In genomic region chr3:144760831-144761230, GRCh38 we compare ENCODE assay signal across 24 cellular contexts.
A peak's percentile ranks its signal among the peaks of the same experiment; 100 is the strongest.
DNase-seq lines count a peak whose midpoint lies in the region; ATAC-seq and TF ChIP-seq lines count a peak whose summit lies in the region.
"Had no signal": no experiment of that assay in that cellular context is flagged by ENCODE, and none has a peak within 500 bp of the region (broad histone marks: within the 10 kb centered on the region; RNA-seq: fewer than 3 reads in every experiment).

No MANE protein-coding gene starts in this region.

- H2AFZ ChIP-seq in neural progenitor cell (replicated peaks): peak overlapping the region; percentile 0
- H2AFZ ChIP-seq: GM23338 had no signal

- H3K27me3 ChIP-seq in neural progenitor cell: no peaks in the 10 kb centered on the region
- H3K27me3 ChIP-seq: gastroesophageal sphincter, transverse colon had no signal

- no peaks in the 10 kb centered on the region for H3K9me3 Mint-ChIP-seq in neural progenitor cell
- H3K9me3 Mint-ChIP-seq: activated CD8-positive, alpha-beta T cell treated with anti-CD3 and anti-CD28 coated beads for 36 hours; activated naive CD4-positive, alpha-beta T cell treated with anti-CD3 and anti-CD28 coated beads, Interleukin-2, amount 50 U/mL, for 24 hours had no signal

- H3K27ac ChIP-seq in neural progenitor cell: no peak overlapping the region
- H3K27ac ChIP-seq: epithelial cell of prostate, gastroesophageal sphincter, transverse colon had no signal

- H3K4me3 Mint-ChIP-seq in neural progenitor cell: no peak overlapping the region
- H3K4me3 Mint-ChIP-seq: activated B cell treated with CpG ODN at 0.5 μM for 24 hours; activated CD8-positive, alpha-beta T cell treated with anti-CD3 and anti-CD28 coated beads for 36 hours; activated naive CD4-positive, alpha-beta T cell treated with anti-CD3 and anti-CD28 coated beads, Interleukin-2, amount 50 U/mL, for 24 hours; GM23338; IgD-negative memory B cell; natural killer cell had no signal

- no peaks in the 10 kb centered on the region for H3K4me1 Mint-ChIP-seq in neural progenitor cell
- H3K4me1 Mint-ChIP-seq: activated B cell treated with CpG ODN at 0.5 μM for 24 hours; activated naive CD4-positive, alpha-beta T cell treated with anti-CD3 and anti-CD28 coated beads, Interleukin-2, amount 50 U/mL, for 24 hours; GM23338; IgD-negative memory B cell; natural killer cell had no signal

- H3K9ac ChIP-seq in neural progenitor cell: no peak overlapping the region

- in situ Hi-C loops in astrocyte of the spinal cord (cut with HindIII; ENCODE audit: low sequenced_read_pairs): no loop called here

- H3K27ac Mint-ChIP-seq in neural progenitor cell: no peak overlapping the region
- H3K27ac Mint-ChIP-seq: activated B cell treated with CpG ODN at 0.5 μM for 24 hours; activated CD8-positive, alpha-beta T cell treated with anti-CD3 and anti-CD28 coated beads for 36 hours; activated naive CD4-positive, alpha-beta T cell treated with anti-CD3 and anti-CD28 coated beads, Interleukin-2, amount 50 U/mL, for 24 hours; GM23338; IgD-negative memory B cell; natural killer cell had no signal

- H3K4me3 ChIP-seq in astrocyte of the spinal cord (ENCODE audit: low read depth, low read length) (no peak overlapping the region), neural progenitor cell (no peak overlapping the region)
- H3K4me3 ChIP-seq: gastroesophageal sphincter, GM23338, transverse colon had no signal

- H3F3A ChIP-seq in neural progenitor cell (ENCODE audit: low read depth): no peaks in the 10 kb centered on the region

- ATAC-seq in GM18868 (IDR thresholded peaks at IDR 0.05; ENCODE audit: unreplicated experiment) (peak; percentile 32), HG03097 (IDR thresholded peaks at IDR 0.05; ENCODE audit: low FRiP score, unreplicated experiment) (no peak)
- ATAC-seq: activated CD8-positive, alpha-beta T cell treated with anti-CD3 and anti-CD28 coated beads for 36 hours; gastroesophageal sphincter; GM23338; natural killer cell; PC-3 had no signal

- no peaks in the 10 kb centered on the region for H3K36me3 Mint-ChIP-seq in neural progenitor cell
- H3K36me3 Mint-ChIP-seq: activated naive CD4-positive, alpha-beta T cell treated with anti-CD3 and anti-CD28 coated beads, Interleukin-2, amount 50 U/mL, for 24 hours; IgD-negative memory B cell; natural killer cell had no signal

- no peaks in the 10 kb centered on the region for H3K79me2 ChIP-seq in neural progenitor cell (ENCODE audit: low read depth)

- H3K9me3 ChIP-seq in neural progenitor cell (ENCODE audit: low read depth): no peaks in the 10 kb centered on the region
- H3K9me3 ChIP-seq: transverse colon had no signal

- peak; percentile 9 for DNase-seq in HuH-7 (ENCODE audit: low spot score)
- peak; percentile 8 for DNase-seq in astrocyte of the spinal cord (ENCODE audit: low read depth, low spot score)
- DNase-seq in neural progenitor cell (ENCODE audit: low spot score): no peak
- no peak for DNase-seq in DMS79 (lab: John Stamatoyannopoulos, UW)
- no peak for DNase-seq in HuH-7.5 (ENCODE audit: low spot score)
- DNase-seq: activated B cell treated with CpG ODN at 0.5 μM for 24 hours; activated CD8-positive, alpha-beta T cell treated with anti-CD3 and anti-CD28 coated beads for 36 hours; activated T-cell treated with anti-CD3 and anti-CD28 coated beads, Interleukin-2, amount 50 U/mL, for 48 hours; AML-193; natural killer cell; NCI-H2081; NCI-H524 treated with DMSO at 0.1 percent for 48 hours; PC-3; stimulated activated CD4-positive, alpha-beta T cell treated with anti-CD3 and anti-CD28 coated beads, Interleukin-1b, Interleukin-23, amount 100 ng/mL, for 48 hours; stimulated activated naive CD4-positive, alpha-beta T cell treated with Interleukin-2 at 50 U/mL for 16 hours; T-helper 2 cell; transverse colon had no signal

- no peaks in the 10 kb centered on the region for H3K36me3 ChIP-seq in neural progenitor cell
- H3K36me3 ChIP-seq: gastroesophageal sphincter, transverse colon had no signal

- no peaks in the 10 kb centered on the region for H3K4me1 ChIP-seq in neural progenitor cell
- H3K4me1 ChIP-seq: gastroesophageal sphincter, transverse colon had no signal

- no peaks in the 10 kb centered on the region for H3K27me3 Mint-ChIP-seq in neural progenitor cell (ENCODE audit: insufficient read depth, low read depth)
- H3K27me3 Mint-ChIP-seq: activated B cell treated with CpG ODN at 0.5 μM for 24 hours; activated CD8-positive, alpha-beta T cell treated with anti-CD3 and anti-CD28 coated beads for 36 hours; activated naive CD4-positive, alpha-beta T cell treated with anti-CD3 and anti-CD28 coated beads, Interleukin-2, amount 50 U/mL, for 24 hours; IgD-negative memory B cell had no signal

- no peaks in the 10 kb centered on the region for H4K20me1 ChIP-seq in neural progenitor cell (ENCODE audit: low read depth)

- TF ChIP-seq CTCF in astrocyte of the spinal cord (IDR thresholded peaks at IDR 0.05; ENCODE audit: low read depth, low read length) (no peak), neural progenitor cell (IDR thresholded peaks at IDR 0.05) (no peak)

- H3K4me2 ChIP-seq in neural progenitor cell: no peak overlapping the region
- H3K4me2 ChIP-seq: GM23338 had no signal

Comparison
In these comparisons a context has a peak if more than half of its experiments do, and no peak if none do; other contexts are left out.
1. DNase-seq: peak in HuH-7 (single experiment) and astrocyte of the spinal cord (single experiment); none in neural progenitor cell (single experiment), DMS79 (single experiment) and HuH-7.5 (single experiment).